Comparison of ENCODE assay signal across 11 cellular contexts in genomic region chr3:106172780-106173179, GRCh38.
DNase-seq lines count a peak whose midpoint lies in the region; ATAC-seq lines count a peak whose summit lies in the region.
"Had no signal": no experiment of that assay in that cellular context is flagged by ENCODE, and none has a peak within 500 bp of the region (broad histone marks: within the 10 kb centered on the region; RNA-seq: fewer than 3 reads in every experiment).

No MANE protein-coding gene starts in this region.

- H3K27ac Mint-ChIP-seq in activated naive CD4-positive, alpha-beta T cell treated with anti-CD3 and anti-CD28 coated beads, Interleukin-2, amount 10 ng/mL, durations not matched to agents 7 days and 5 days: peak overlapping the region; percentile 6

- no peak for DNase-seq in activated naive CD4-positive, alpha-beta T cell treated with anti-CD3 and anti-CD28 coated beads, Interleukin-2, amount 10 ng/mL, durations not matched to agents 7 days and 5 days
- no peak for DNase-seq in activated naive CD4-positive, alpha-beta T cell (lab: John Stamatoyannopoulos, UW)
- peak; percentile 74 for DNase-seq in MV-4-11 (lab: John Stamatoyannopoulos, UW)
- no peak for DNase-seq in stimulated activated naive CD8-positive, alpha-beta T cell treated with anti-CD3 and anti-CD28 coated beads, Interleukin-15, Interleukin-2, amounts not matched to agents 100 U/mL and 50 U/mL, for 24 hours
- DNase-seq in HAP-1 (ENCODE audit: low spot score in 2 of 2): no peak
- DNase-seq in iPS-NIHi11 (ENCODE audit: low spot score): no peak
- DNase-seq: left ventricle myocardium superior, SHP77 treated with DMSO at 0.1 percent for 48 hours had no signal

- peaks cover 7% of the 10 kb centered on the region for H3K9me3 Mint-ChIP-seq in activated naive CD4-positive, alpha-beta T cell treated with anti-CD3 and anti-CD28 coated beads, Interleukin-2, amount 10 ng/mL, durations not matched to agents 7 days and 5 days

- H3K4me3 ChIP-seq in HAP-1: no peak overlapping the region
- H3K4me3 ChIP-seq: suprapubic skin had no signal

- no peaks in the 10 kb centered on the region for H3K9me3 ChIP-seq in HAP-1
- H3K9me3 ChIP-seq: suprapubic skin had no signal

- in situ Hi-C loops in HAP-1 (cut with MboI; ENCODE audit: low sequenced_read_pairs): no loop called here

- H3K4me1 ChIP-seq in HAP-1: peaks cover 14% of the 10 kb centered on the region

- H3K4me1 Mint-ChIP-seq in activated naive CD4-positive, alpha-beta T cell treated with anti-CD3 and anti-CD28 coated beads, Interleukin-2, amount 10 ng/mL, durations not matched to agents 7 days and 5 days: peaks cover 62% of the 10 kb centered on the region

- H3K27me3 Mint-ChIP-seq in activated naive CD4-positive, alpha-beta T cell treated with anti-CD3 and anti-CD28 coated beads, Interleukin-2, amount 10 ng/mL, durations not matched to agents 7 days and 5 days: no peaks in the 10 kb centered on the region

- H3K27me3 ChIP-seq in HAP-1 (ENCODE audit: low read depth): no peaks in the 10 kb centered on the region
- H3K27me3 ChIP-seq: suprapubic skin had no signal

- CTCF ChIA-PET in activated naive CD4-positive, alpha-beta T cell treated with anti-CD3 and anti-CD28 coated beads, Interleukin-2, amount 10 ng/mL, durations not matched to agents 7 days and 5 days (lab: Charles Lee): interaction anchor here (0.6 kb wide), 1 partner anchor 133 kb away, joined by 3 read pairs; no protein-coding TSS in a partner anchor

- no peaks in the 10 kb centered on the region for H3K36me3 ChIP-seq in HAP-1 (replicated peaks)
- H3K36me3 ChIP-seq: suprapubic skin had no signal

- no peak overlapping the region for H3K4me3 Mint-ChIP-seq in activated naive CD4-positive, alpha-beta T cell treated with anti-CD3 and anti-CD28 coated beads, Interleukin-2, amount 10 ng/mL, durations not matched to agents 7 days and 5 days

- peaks cover 24% of the 10 kb centered on the region for H3K36me3 Mint-ChIP-seq in activated naive CD4-positive, alpha-beta T cell treated with anti-CD3 and anti-CD28 coated beads, Interleukin-2, amount 10 ng/mL, durations not matched to agents 7 days and 5 days

- ATAC-seq in HG02870 (IDR thresholded peaks at IDR 0.05; ENCODE audit: unreplicated experiment) (peak; percentile 45), GM19452 (IDR thresholded peaks at IDR 0.05; ENCODE audit: unreplicated experiment) (no peak)
- peak; percentile 55 for ATAC-seq in stimulated activated naive CD8-positive, alpha-beta T cell treated with anti-CD3 and anti-CD28 coated beads, Interleukin-15, Interleukin-2, amounts not matched to agents 100 U/mL and 50 U/mL, for 24 hours
- ATAC-seq: left ventricle myocardium superior had no signal
